11 cellular contexts compared by ENCODE assay signal in genomic region chr7:134919240-134919641, GRCh38.
DNase-seq lines count a peak whose midpoint lies in the region; ATAC-seq, FAIRE-seq and TF ChIP-seq lines count a peak whose summit lies in the region.
"Had no signal": no experiment of that assay in that cellular context is flagged by ENCODE, and none has a peak within 500 bp of the region (broad histone marks: within the 10 kb centered on the region; RNA-seq: fewer than 3 reads in every experiment).

No MANE protein-coding gene starts in this region.

- FAIRE-seq in GM12891 (lab: Jason Lieb, UNC): peak; percentile 31

- TF ChIP-seq POLR2A in GM12891 (IDR thresholded peaks at IDR 0.05; ENCODE audit: low read depth, low read length): no peak

- DNase-seq in GM12891 (ENCODE audit: insufficient read length, low spot score) (no peak), iris pigment epithelial cell (ENCODE audit: low read depth) (peak; percentile 48), epidermal melanocyte (ENCODE audit: insufficient read length, low spot score) (no peak), midbrain (lab: John Stamatoyannopoulos, UW) (no peak), NCI-H2227 treated with DMSO at 0.1 percent for 48 hours (lab: John Stamatoyannopoulos, UW) (no peak)
- DNase-seq in stimulated activated CD4-positive, alpha-beta T cell treated with anti-CD3 and anti-CD28 coated beads, Interleukin-4, amount 100 ng/mL, for 1 hour: no peak
- DNase-seq: CD4-positive, alpha-beta T cell; colonic mucosa; SW 1271 had no signal

- ATAC-seq in GM21717 (IDR thresholded peaks at IDR 0.05; ENCODE audit: unreplicated experiment) (peak; percentile 61), HG03442 (IDR thresholded peaks at IDR 0.05; ENCODE audit: unreplicated experiment) (peak; percentile 84)

TF ChIP-seq in GM12891, 5 proteins besides CTCF, POLR2A, EP300 and RAD21:
- no peak for TF ChIP-seq TAF1 (IDR thresholded peaks at IDR 0.05; ENCODE audit: low read depth, low read length)
